In genomic region chr7:110454713-110455112, GRCh38 we compare ENCODE assay signal across 22 cellular contexts.
A peak's percentile ranks its signal among the peaks of the same experiment; 100 is the strongest.
DNase-seq lines count a peak whose midpoint lies in the region; ATAC-seq lines count a peak whose summit lies in the region.
"Had no signal": no experiment of that assay in that cellular context is flagged by ENCODE, and none has a peak within 500 bp of the region (broad histone marks: within the 10 kb centered on the region; RNA-seq: fewer than 3 reads in every experiment).

No MANE protein-coding gene starts in this region.

- ATAC-seq in GM18867 (IDR thresholded peaks at IDR 0.05; ENCODE audit: unreplicated experiment) = peak; percentile 85
- ATAC-seq in GM21717 (IDR thresholded peaks at IDR 0.05; ENCODE audit: unreplicated experiment) = peak; percentile 87
- ATAC-seq in HG03060 (IDR thresholded peaks at IDR 0.05; ENCODE audit: low read depth, unreplicated experiment) = peak; percentile 65
- ATAC-seq: naive thymus-derived CD4-positive, alpha-beta T cell; right lobe of liver; stimulated activated naive CD8-positive, alpha-beta T cell treated with anti-CD3 and anti-CD28 coated beads, Interleukin-15, amount 100 ng/mL, for 72 hours; WTC11 had no signal

- DNase-seq in RPMI8226 (peak; percentile 49), cerebellar cortex (ENCODE audit: low spot score) (no peak), NCI-H524 treated with DMSO at 0.1 percent for 48 hours (lab: John Stamatoyannopoulos, UW) (no peak), kidney glomerular epithelial cell (lab: John Stamatoyannopoulos, UW) (no peak)
- DNase-seq: ACHN; activated CD4-positive, alpha-beta T cell treated with anti-CD3 and anti-CD28 coated beads, Interleukin-2, amount 10 ng/mL, durations not matched to agents 7 days and 5 days; activated effector memory CD4-positive, alpha-beta T cell treated with anti-CD3 and anti-CD28 coated beads, Interleukin-2, amount 50 U/mL, for 16 hours; activated naive CD8-positive, alpha-beta T cell treated with anti-CD3 and anti-CD28 coated beads for 36 hours; aorta; CD4-positive, alpha-beta memory T cell; naive thymus-derived CD4-positive, alpha-beta T cell; NCI-H1694; NCI-H446 treated with DMSO at 0.1 percent for 48 hours; NCI-H82; right lobe of liver; stimulated activated CD4-positive, alpha-beta T cell treated with anti-CD3 and anti-CD28 coated beads, Interleukin-2, amount 100 ng/mL, for 48 hours; stimulated activated naive CD8-positive, alpha-beta T cell treated with anti-CD3 and anti-CD28 coated beads, Interleukin-15, amount 100 ng/mL, for 72 hours; SW 1271 had no signal
